36 cellular contexts compared by ENCODE assay signal in the genomic region with DNA sequence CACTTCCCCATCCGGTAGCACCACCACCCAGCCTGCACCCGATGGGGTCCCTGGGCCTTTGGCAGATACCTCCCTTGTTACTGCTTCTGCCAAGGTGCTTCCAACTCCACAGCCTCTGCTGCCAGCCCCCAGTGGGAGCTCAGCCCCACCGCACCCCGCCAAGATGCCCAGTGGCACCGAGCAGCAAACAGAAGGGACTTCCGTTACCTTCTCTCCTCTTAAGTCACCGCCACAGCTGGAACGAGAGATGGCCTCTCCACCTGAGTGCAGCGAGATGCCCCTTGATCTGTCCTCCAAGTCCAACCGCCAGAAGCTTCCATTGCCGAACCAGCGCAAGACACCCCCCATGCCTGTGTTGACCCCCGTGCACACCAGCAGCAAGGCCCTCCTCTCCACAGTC.
"Had no signal": no experiment of that assay in that cellular context is flagged by ENCODE, and none has a peak within 500 bp of the region (broad histone marks: within the 10 kb centered on the region; RNA-seq: fewer than 3 reads in every experiment).

No MANE protein-coding gene starts in this region.

- H3K27ac Mint-ChIP-seq: activated B cell treated with CpG ODN at 0.5 μM for 24 hours; activated CD4-positive, alpha-beta memory T cell treated with anti-CD3 and anti-CD28 coated beads for 36 hours; activated CD4-positive, alpha-beta T cell treated with anti-CD3 and anti-CD28 coated beads, Interleukin-2, amount 10 ng/mL, durations not matched to agents 24 days and 14 days; activated CD8-positive, alpha-beta T cell treated with anti-CD3 and anti-CD28 coated beads for 36 hours; activated naive CD4-positive, alpha-beta T cell treated with anti-CD3 and anti-CD28 coated beads for 36 hours; activated naive CD4-positive, alpha-beta T cell treated with anti-CD3 and anti-CD28 coated beads, Interleukin-2, amount 50 U/mL, for 24 hours; activated naive CD8-positive, alpha-beta T cell treated with anti-CD3 and anti-CD28 coated beads for 36 hours; activated T-cell treated with anti-CD3 and anti-CD28 coated beads, Interleukin-2, amount 50 U/mL, for 72 hours; activated T-helper 1 cell treated with anti-CD3 and anti-CD28 coated beads, Interleukin-12 subunit alpha, Interleukin-12 subunit beta, Interleukin-2, Interleukin-4 antibody, amounts not matched to agents 30 ng/mL and 10 ng/mL and 1 ng/mL, durations not matched to agents 14 hours and 24 hours and 36 hours; activated T-helper 17 cell treated with anti-CD3 and anti-CD28 coated beads, Interleukin-2, amount 50 U/mL, for 72 hours; T-helper 1 cell treated with Interleukin-12 subunit alpha and Interleukin-12 subunit beta and Interleukin-4 antibody, amounts not matched to agents 30 μg/mL and 1 μg/mL, for 36 hours; T-helper 2 cell treated with Interferon-gamma antibody and Interleukin-4, amounts not matched to agents 5 μg/mL and 100 μg/mL, for 36 hours had no signal

- H3K4me3 ChIP-seq: adrenal gland, body of pancreas, breast epithelium had no signal

- H3K4me1 Mint-ChIP-seq: activated B cell treated with CpG ODN at 0.5 μM for 24 hours; activated CD4-positive, alpha-beta T cell treated with anti-CD3 and anti-CD28 coated beads, Interleukin-2, amount 10 ng/mL, durations not matched to agents 24 days and 14 days; activated naive CD4-positive, alpha-beta T cell treated with anti-CD3 and anti-CD28 coated beads, Interleukin-2, amount 50 U/mL, for 24 hours; activated T-helper 17 cell treated with anti-CD3 and anti-CD28 coated beads, Interleukin-2, amount 50 U/mL, for 72 hours had no signal

- DNase-seq: activated B cell treated with CpG ODN at 0.5 μM for 24 hours; activated CD4-positive, alpha-beta memory T cell treated with anti-CD3 and anti-CD28 coated beads for 36 hours; activated CD4-positive, alpha-beta T cell treated with anti-CD3 and anti-CD28 coated beads for 4 hours; activated CD4-positive, alpha-beta T cell treated with anti-CD3 and anti-CD28 coated beads, Interleukin-2, amount 10 ng/mL, durations not matched to agents 24 days and 14 days; activated CD4-positive, alpha-beta T cell treated with anti-CD3 and anti-CD28 coated beads, Interleukin-2, amount 50 U/mL, for 1 hour; activated CD4-positive, alpha-beta T cell treated with anti-CD3 and anti-CD28 coated beads, Interleukin-2, amount 50 U/mL, for 4 hours; activated CD4-positive, CD25-positive, alpha-beta regulatory T cell treated with anti-CD3 and anti-CD28 coated beads, Interleukin-2, amount 50 U/mL, for 72 hours; activated CD8-positive, alpha-beta memory T cell treated with anti-CD3 and anti-CD28 coated beads, Interleukin-2, amount 50 U/mL, for 4 hours; activated CD8-positive, alpha-beta T cell treated with anti-CD3 and anti-CD28 coated beads for 36 hours; activated effector memory CD4-positive, alpha-beta T cell treated with anti-CD3 and anti-CD28 coated beads, Interleukin-2, amount 50 U/mL, for 16 hours; activated gamma-delta T cell treated with Interleukin-2 at 50 U/mL for 16 hours; activated naive CD4-positive, alpha-beta T cell; activated naive CD4-positive, alpha-beta T cell treated with anti-CD3 and anti-CD28 coated beads for 36 hours; activated naive CD8-positive, alpha-beta T cell treated with anti-CD3 and anti-CD28 coated beads for 36 hours; activated T-cell treated with anti-CD3 and anti-CD28 coated beads for 4 hours; activated T-cell treated with anti-CD3 and anti-CD28 coated beads, Interleukin-2, amount 50 U/mL, for 1 hour; activated T-cell treated with anti-CD3 and anti-CD28 coated beads, Interleukin-2, amount 50 U/mL, for 4 hours; activated T-cell treated with anti-CD3 and anti-CD28 coated beads, Interleukin-2, amount 50 U/mL, for 72 hours; adrenal gland; amniotic stem cell; body of pancreas; brain microvascular endothelial cell; central memory CD4-positive, alpha-beta T cell; cerebellar nuclear complex; T-helper 1 cell; T-helper 2 cell; T-helper 9 cell had no signal

- H3K9me3 Mint-ChIP-seq: activated B cell treated with CpG ODN at 0.5 μM for 24 hours; activated CD4-positive, alpha-beta memory T cell treated with anti-CD3 and anti-CD28 coated beads for 36 hours; activated CD4-positive, alpha-beta T cell treated with anti-CD3 and anti-CD28 coated beads, Interleukin-2, amount 10 ng/mL, durations not matched to agents 24 days and 14 days; activated CD8-positive, alpha-beta T cell treated with anti-CD3 and anti-CD28 coated beads for 36 hours; activated naive CD4-positive, alpha-beta T cell treated with anti-CD3 and anti-CD28 coated beads for 36 hours; activated naive CD4-positive, alpha-beta T cell treated with anti-CD3 and anti-CD28 coated beads, Interleukin-2, amount 50 U/mL, for 24 hours; activated naive CD8-positive, alpha-beta T cell treated with anti-CD3 and anti-CD28 coated beads for 36 hours; activated T-cell treated with anti-CD3 and anti-CD28 coated beads, Interleukin-2, amount 50 U/mL, for 4 hours; activated T-cell treated with anti-CD3 and anti-CD28 coated beads, Interleukin-2, amount 50 U/mL, for 72 hours; activated T-helper 1 cell treated with anti-CD3 and anti-CD28 coated beads, Interleukin-12 subunit alpha, Interleukin-12 subunit beta, Interleukin-2, Interleukin-4 antibody, amounts not matched to agents 30 ng/mL and 10 ng/mL and 1 ng/mL, durations not matched to agents 14 hours and 24 hours and 36 hours; activated T-helper 17 cell treated with anti-CD3 and anti-CD28 coated beads, Interleukin-2, amount 50 U/mL, for 72 hours; T-helper 1 cell treated with Interleukin-12 subunit alpha and Interleukin-12 subunit beta and Interleukin-4 antibody, amounts not matched to agents 30 μg/mL and 1 μg/mL, for 36 hours; T-helper 2 cell treated with Interferon-gamma antibody and Interleukin-4, amounts not matched to agents 5 μg/mL and 100 μg/mL, for 36 hours had no signal

- H3K4me1 ChIP-seq: body of pancreas, breast epithelium had no signal

- H3K4me3 Mint-ChIP-seq: activated B cell treated with CpG ODN at 0.5 μM for 24 hours; activated CD4-positive, alpha-beta memory T cell treated with anti-CD3 and anti-CD28 coated beads for 36 hours; activated CD4-positive, alpha-beta T cell treated with anti-CD3 and anti-CD28 coated beads, Interleukin-2, amount 10 ng/mL, durations not matched to agents 24 days and 14 days; activated CD8-positive, alpha-beta T cell treated with anti-CD3 and anti-CD28 coated beads for 36 hours; activated naive CD4-positive, alpha-beta T cell treated with anti-CD3 and anti-CD28 coated beads for 36 hours; activated naive CD4-positive, alpha-beta T cell treated with anti-CD3 and anti-CD28 coated beads, Interleukin-2, amount 50 U/mL, for 24 hours; activated naive CD8-positive, alpha-beta T cell treated with anti-CD3 and anti-CD28 coated beads for 36 hours; activated T-cell treated with anti-CD3 and anti-CD28 coated beads, Interleukin-2, amount 50 U/mL, for 4 hours; activated T-cell treated with anti-CD3 and anti-CD28 coated beads, Interleukin-2, amount 50 U/mL, for 72 hours; activated T-helper 1 cell treated with anti-CD3 and anti-CD28 coated beads, Interleukin-12 subunit alpha, Interleukin-12 subunit beta, Interleukin-2, Interleukin-4 antibody, amounts not matched to agents 30 ng/mL and 10 ng/mL and 1 ng/mL, durations not matched to agents 14 hours and 24 hours and 36 hours; activated T-helper 17 cell treated with anti-CD3 and anti-CD28 coated beads, Interleukin-2, amount 50 U/mL, for 72 hours; T-helper 1 cell treated with Interleukin-12 subunit alpha and Interleukin-12 subunit beta and Interleukin-4 antibody, amounts not matched to agents 30 μg/mL and 1 μg/mL, for 36 hours; T-helper 2 cell treated with Interferon-gamma antibody and Interleukin-4, amounts not matched to agents 5 μg/mL and 100 μg/mL, for 36 hours had no signal

- H3K27ac ChIP-seq: adrenal gland, body of pancreas, brain microvascular endothelial cell, breast epithelium, VCaP had no signal

- ATAC-seq: activated CD8-positive, alpha-beta T cell treated with anti-CD3 and anti-CD28 coated beads for 36 hours; activated T-cell treated with anti-CD3 and anti-CD28 coated beads, Interleukin-2, amount 50 U/mL, for 4 hours; activated T-cell treated with anti-CD3 and anti-CD28 coated beads, Interleukin-2, amount 50 U/mL, for 72 hours; activated T-helper 17 cell treated with anti-CD3 and anti-CD28 coated beads, Interleukin-2, amount 50 U/mL, for 72 hours; body of pancreas had no signal

- FAIRE-seq: astrocyte, TTC549 had no signal

- H3K36me3 ChIP-seq: brain microvascular endothelial cell, breast epithelium had no signal

- H3K9me3 ChIP-seq: adrenal gland, body of pancreas, breast epithelium had no signal

- H3K27me3 Mint-ChIP-seq: activated B cell treated with CpG ODN at 0.5 μM for 24 hours; activated CD4-positive, alpha-beta memory T cell treated with anti-CD3 and anti-CD28 coated beads for 36 hours; activated CD4-positive, alpha-beta T cell treated with anti-CD3 and anti-CD28 coated beads, Interleukin-2, amount 10 ng/mL, durations not matched to agents 24 days and 14 days; activated CD8-positive, alpha-beta T cell treated with anti-CD3 and anti-CD28 coated beads for 36 hours; activated naive CD4-positive, alpha-beta T cell treated with anti-CD3 and anti-CD28 coated beads, Interleukin-2, amount 50 U/mL, for 24 hours; activated naive CD8-positive, alpha-beta T cell treated with anti-CD3 and anti-CD28 coated beads for 36 hours; activated T-helper 17 cell treated with anti-CD3 and anti-CD28 coated beads, Interleukin-2, amount 50 U/mL, for 72 hours had no signal

- H3K36me3 Mint-ChIP-seq: activated naive CD4-positive, alpha-beta T cell treated with anti-CD3 and anti-CD28 coated beads, Interleukin-2, amount 50 U/mL, for 24 hours; activated naive CD8-positive, alpha-beta T cell treated with anti-CD3 and anti-CD28 coated beads for 36 hours had no signal

- H3K27me3 ChIP-seq: adrenal gland, body of pancreas, brain microvascular endothelial cell had no signal
